ENCODE assay signal across 8 cellular contexts in the genomic region with DNA sequence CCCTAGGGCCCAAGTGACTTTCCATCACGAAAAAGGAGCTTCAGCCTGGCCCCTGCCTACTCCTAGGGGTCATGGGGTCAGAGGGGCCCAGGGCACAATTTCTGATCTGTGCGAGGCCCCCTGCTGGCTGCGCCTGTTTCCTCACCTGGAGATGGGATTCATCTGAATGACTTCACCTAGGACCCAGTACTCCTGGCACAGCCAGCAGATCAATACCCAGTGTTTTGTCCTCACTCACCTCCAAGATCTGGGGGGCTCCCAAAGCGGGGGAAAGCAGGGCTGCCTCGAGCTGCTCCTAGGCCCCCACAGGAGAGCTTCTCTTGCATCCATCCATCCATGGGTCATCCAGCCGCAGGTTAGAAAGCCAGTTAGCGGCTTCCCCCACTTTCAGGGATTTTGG. TPM values are rescaled to one million over a fixed set of nuclear protein-coding genes. Genes with fewer than 3 reads are reported as not detected.
DNase-seq lines count a peak whose midpoint lies in the region; ATAC-seq and TF ChIP-seq lines count a peak whose summit lies in the region.

No MANE protein-coding gene starts in this region.

- H3K36me3 ChIP-seq in Caco-2 (ENCODE audit: control insufficient read depth, insufficient read depth, low read length): no peaks in the 10 kb centered on the region
- H3K36me3 ChIP-seq in adrenal gland (replicated peaks in 1 of 2): no peaks in the 10 kb centered on the region

- POLR2A ChIA-PET in Caco-2 (lab: Charles Lee): interaction anchor here (0.5 kb wide), 1 partner anchor 340 kb away, joined by 5 read pairs; no protein-coding TSS in a partner anchor

- TF ChIP-seq CTCF in Caco-2 (IDR thresholded peaks at IDR 0.05; ENCODE audit: insufficient read depth in 1 of 2, low read depth in 1 of 2, low read length in 1 of 2, severe bottlenecking in 1 of 2, unreplicated experiment in 1 of 2) (peak; percentile 90 to 94), adrenal gland (IDR thresholded peaks at IDR 0.05) (peak in 1 of 6 experiments; percentile 14)

- peak; percentile 27 for ATAC-seq in memory B cell (ENCODE audit: low read depth)

- H3K9me3 Mint-ChIP-seq in Caco-2 (ENCODE audit: unreplicated experiment): no peaks in the 10 kb centered on the region
- H3K9me3 Mint-ChIP-seq in memory B cell: no peaks in the 10 kb centered on the region

- H3K27me3 ChIP-seq in Caco-2 (replicated peaks; ENCODE audit: control insufficient read depth, insufficient read depth, low read length) (peaks cover 3% of the 10 kb centered on the region; the same call in 1 of the 2 replicates), adrenal gland (no peaks in the 10 kb centered on the region)

- H3K4me3 ChIP-seq in Caco-2 (ENCODE audit: low read depth, low read length) (no peak overlapping the region), adrenal gland (no peak overlapping the region)

- H3K4me3 Mint-ChIP-seq in Caco-2 (ENCODE audit: unreplicated experiment): no peak overlapping the region
- H3K4me3 Mint-ChIP-seq in memory B cell: no peak overlapping the region

- no peak for TF ChIP-seq POLR2A in adrenal gland (IDR thresholded peaks at IDR 0.05)

- H3K27me3 Mint-ChIP-seq in Caco-2 (ENCODE audit: insufficient read depth, unreplicated experiment) (peaks cover 15% of the 10 kb centered on the region), memory B cell (peaks cover 6% of the 10 kb centered on the region)

- no peaks in the 10 kb centered on the region for H3K9me3 ChIP-seq in Caco-2
- H3K9me3 ChIP-seq in adrenal gland (replicated peaks in 1 of 3): no peaks in the 10 kb centered on the region

- peak in 1 of 2 experiments; percentile 70 for DNase-seq in Caco-2
- DNase-seq in GM19238 (ENCODE audit: insufficient read length, low spot score): peak; percentile 27
- DNase-seq in activated CD4-positive, alpha-beta T cell treated with anti-CD3 and anti-CD28 coated beads, Interleukin-2, amount 50 U/mL, for 4 hours: peak; percentile 3 to 4
- no peak for DNase-seq in memory B cell (ENCODE audit: low spot score in 2 of 2)
- DNase-seq in effector CD4-positive, alpha-beta T cell: no peak
- no peak for DNase-seq in substantia nigra (lab: John Stamatoyannopoulos, UW)
- no peak for DNase-seq in adrenal gland
- no peak for DNase-seq in NCI-H1092 (lab: John Stamatoyannopoulos, UW)

- no peaks in the 10 kb centered on the region for H3K4me1 Mint-ChIP-seq in Caco-2 (ENCODE audit: low read depth, unreplicated experiment)
- no peaks in the 10 kb centered on the region for H3K4me1 Mint-ChIP-seq in memory B cell

- 75 to 89% (median 79%) methylated on average over 5 to 7 of the region's 7 CpGs for WGBS in adrenal gland, 4 donors

- CTCF ChIA-PET in Caco-2 (lab: Charles Lee): interaction anchor here (0.7 to 1.2 kb wide), 3 partner anchors 14 to 153 kb away, joined by 3 to 6 read pairs (median 4); no protein-coding TSS in a partner anchor

- no TSS peak for BruUV-seq in Caco-2 (replicated peaks; lab: Mats Ljungman, UMichigan)

- H3K36me3 Mint-ChIP-seq in Caco-2 (ENCODE audit: insufficient read depth, unreplicated experiment) (no peaks in the 10 kb centered on the region), memory B cell (no peaks in the 10 kb centered on the region)

- H3K27ac Mint-ChIP-seq in Caco-2 (ENCODE audit: unreplicated experiment): no peak overlapping the region
- no peak overlapping the region for H3K27ac Mint-ChIP-seq in memory B cell

- H3K27ac ChIP-seq in substantia nigra (ENCODE audit: low read depth, low read length, poor library complexity, severe bottlenecking) (no peak overlapping the region), adrenal gland (no peak overlapping the region)

- intact Hi-C loops in Caco-2 (cut with micrococcal nuclease; ENCODE audit: unreplicated experiment): no loop called here
- intact Hi-C loops in adrenal gland (cut with DNase I): no loop called here

- no peaks in the 10 kb centered on the region for H3K4me1 ChIP-seq in Caco-2
- no peaks in the 10 kb centered on the region for H3K4me1 ChIP-seq in adrenal gland (replicated peaks in 1 of 2)

RNA-seq across cellular contexts. Expression of a gene that starts 33.8 kb away (rescaled TPM):
- total RNA-seq in Caco-2 (2022) (not detected in 2 replicates), adrenal gland (10 to 100 TPM in 3 of 8 donors, 1 to 10 TPM in 5; 4.5 to 13.5 (median 9.4) TPM)
- 10 to 100 TPM in 2 of 3 donors, 1 to 10 TPM in 1; 6.8 to 20.5 (median 13.1) TPM for polyA plus RNA-seq in adrenal gland

Comparison
In these comparisons a context has a peak if more than half of its experiments do, and no peak if none do; other contexts are left out.
1. DNase-seq: peak in GM19238 (single experiment) and activated CD4-positive, alpha-beta T cell treated with anti-CD3 and anti-CD28 coated beads, Interleukin-2, amount 50 U/mL, for 4 hours (2 of 2); none in memory B cell (0 of 2), effector CD4-positive, alpha-beta T cell (single experiment), substantia nigra (0 of 49), adrenal gland (0 of 7) and NCI-H1092 (single experiment).